20 cellular contexts compared by ENCODE assay signal in the genomic region with DNA sequence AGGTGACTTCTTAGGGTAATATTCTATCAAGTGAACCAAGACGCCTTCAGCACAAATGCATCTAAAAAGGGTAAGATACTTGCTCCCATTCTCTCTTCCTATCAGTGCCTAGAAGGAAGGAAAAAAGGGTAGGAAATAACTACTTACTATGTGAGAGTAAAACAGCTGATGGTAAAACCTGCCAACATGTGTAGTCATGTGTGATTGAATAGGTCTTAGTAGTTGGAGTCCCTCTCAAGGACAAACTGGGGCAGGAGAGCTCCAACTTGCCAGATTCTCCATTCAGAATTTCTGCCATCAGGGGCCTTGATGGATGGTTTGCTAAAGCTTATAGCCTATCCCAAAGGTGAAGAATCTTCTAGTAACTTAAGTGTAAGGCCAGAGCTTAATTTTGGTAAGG. TPM values are rescaled to one million over a fixed set of nuclear protein-coding genes. Genes with fewer than 3 reads are reported as not detected.
DNase-seq lines count a peak whose midpoint lies in the region; ATAC-seq, FAIRE-seq and TF ChIP-seq lines count a peak whose summit lies in the region.
"Had no signal": no experiment of that assay in that cellular context is flagged by ENCODE, and none has a peak within 500 bp of the region (broad histone marks: within the 10 kb centered on the region; RNA-seq: fewer than 3 reads in every experiment).

No MANE protein-coding gene starts in this region.

- H3K4me2 ChIP-seq in Karpas-422 (ENCODE audit: low read depth, low read length, poor library complexity, severe bottlenecking), result peak overlapping the region; percentile 74

- TF ChIP-seq POLR2A in body of pancreas (IDR thresholded peaks at IDR 0.05), result no peak
- no peak for TF ChIP-seq POLR2A in esophagus muscularis mucosa (IDR thresholded peaks at IDR 0.05; ENCODE audit: low read depth)

- TF ChIP-seq CTCF in body of pancreas (IDR thresholded peaks at IDR 0.05) (no peak), pancreas (IDR thresholded peaks at IDR 0.05) (no peak), esophagus muscularis mucosa (IDR thresholded peaks at IDR 0.05) (no peak)

- H3K36me3 ChIP-seq in Karpas-422 (ENCODE audit: insufficient read depth, low read length), result no peaks in the 10 kb centered on the region
- no peaks in the 10 kb centered on the region for H3K36me3 ChIP-seq in body of pancreas (replicated peaks in 1 of 2; ENCODE audit: insufficient read depth in 1 of 2, low read depth in 2 of 2)
- H3K36me3 ChIP-seq in pancreas, result no peaks in the 10 kb centered on the region
- H3K36me3 ChIP-seq in skeletal muscle tissue (ENCODE audit: control insufficient read depth in 3 of 3, insufficient read depth in 3 of 3, low read length in 3 of 3), result peaks cover 0 to 4% (median 4%) of the 10 kb centered on the region in 3 donors
- peaks cover 0 to 9% (median 7%) of the 10 kb centered on the region in 4 donors for H3K36me3 ChIP-seq in esophagus muscularis mucosa

- DNase-seq in Karpas-422 (no peak), body of pancreas (peak in 1 of 4 donors; percentile 33), pancreas (peak in 1 of 6 donors; percentile 17), esophagus muscularis mucosa (ENCODE audit: extremely low spot score) (no peak), kidney tubule cell (ENCODE audit: low spot score) (no peak), NCI-H146 treated with DMSO at 0.1 percent for 48 hours (lab: John Stamatoyannopoulos, UW; ENCODE audit: unreplicated experiment) (no peak)
- DNase-seq: C1 segment of cervical spinal cord; Calu3; CD4-positive, alpha-beta memory T cell; COR-L47; DMS53; DND-41; HCEC 1CT had no signal

- peaks cover 82% of the 10 kb centered on the region for H3K79me2 ChIP-seq in Karpas-422 (ENCODE audit: low read length)

- no peak for TF ChIP-seq EP300 in esophagus muscularis mucosa (IDR thresholded peaks at IDR 0.05)

- FAIRE-seq in pancreas (lab: Jason Lieb, UNC), result no peak
- FAIRE-seq: G401.6, GM12892, H1 had no signal

- H3K4me3 ChIP-seq in Karpas-422 (ENCODE audit: low read length) (peak overlapping the region; percentile 18), body of pancreas (no peak overlapping the region), pancreas (no peak overlapping the region), skeletal muscle tissue (ENCODE audit: low read length in 3 of 3) (no peak overlapping the region), esophagus muscularis mucosa (no peak overlapping the region)

- H3K4me1 ChIP-seq in Karpas-422 (ENCODE audit: low read length), result peaks cover 61% of the 10 kb centered on the region
- H3K4me1 ChIP-seq in body of pancreas, result peaks cover 34% of the 10 kb centered on the region
- peaks cover 12 to 28% (median 15%) of the 10 kb centered on the region in 3 donors for H3K4me1 ChIP-seq in pancreas
- H3K4me1 ChIP-seq in skeletal muscle tissue (ENCODE audit: control insufficient read depth in 3 of 3, insufficient read depth in 3 of 3, low read length in 3 of 3), result peaks cover 31 to 35% (median 34%) of the 10 kb centered on the region in 3 donors
- H3K4me1 ChIP-seq in esophagus muscularis mucosa, result peaks cover 17 to 31% (median 24%) of the 10 kb centered on the region in 4 donors

- H3K27me3 ChIP-seq in Karpas-422 (ENCODE audit: low read length) (no peaks in the 10 kb centered on the region), body of pancreas (no peaks in the 10 kb centered on the region), pancreas (no peaks in the 10 kb centered on the region), skeletal muscle tissue (ENCODE audit: control insufficient read depth in 3 of 3, insufficient read depth in 3 of 3, low read length in 3 of 3) (no peaks in the 10 kb centered on the region), esophagus muscularis mucosa (no peaks in the 10 kb centered on the region)

- no peaks in the 10 kb centered on the region for H3K9me2 ChIP-seq in Karpas-422 (replicated peaks; ENCODE audit: insufficient read depth, low read length)

- H3K9me3 ChIP-seq in Karpas-422 (ENCODE audit: low read length) (no peaks in the 10 kb centered on the region), body of pancreas (no peaks in the 10 kb centered on the region), pancreas (no peaks in the 10 kb centered on the region), skeletal muscle tissue (ENCODE audit: control insufficient read depth in 3 of 3, low read length in 3 of 3) (no peaks in the 10 kb centered on the region), esophagus muscularis mucosa (no peaks in the 10 kb centered on the region)

- H3K9ac ChIP-seq in Karpas-422 (ENCODE audit: low read length) (0 out of 2 replicates have a peak overlapping the region, but pooled peaks have one; percentile 13), skeletal muscle tissue (ENCODE audit: low read depth in 1 of 3, low read length in 3 of 3) (no peak overlapping the region)

- intact Hi-C loops in body of pancreas (cut with DNase I), result no loop called here
- intact Hi-C loops in pancreas (cut with DNase I), result no loop called here
- intact Hi-C loops in esophagus muscularis mucosa (cut with DNase I), result no loop called here

- 42 to 45% methylated on average over 1 of the region's 1 CpG for WGBS in body of pancreas, 2 donors
- 46 to 55% methylated on average over 1 of the region's 1 CpG for WGBS in pancreas, 2 donors
- 81% methylated on average over 1 of the region's 1 CpG for WGBS in esophagus muscularis mucosa

- H4K20me1 ChIP-seq in Karpas-422 (ENCODE audit: insufficient read depth, low read depth, low read length), result no peaks in the 10 kb centered on the region

- H3K27ac ChIP-seq in Karpas-422 (ENCODE audit: low read length) (peak overlapping the region; percentile 94), body of pancreas (no peak overlapping the region), pancreas (no peak overlapping the region), skeletal muscle tissue (ENCODE audit: low read depth, low read length) (peak overlapping the region; percentile 6), esophagus muscularis mucosa (replicated peaks in 1 of 4) (no peak overlapping the region)

- H2AFZ ChIP-seq in Karpas-422 (ENCODE audit: low read length), result no peak overlapping the region

- ATAC-seq in body of pancreas (peak; percentile 43), pancreas (peak; percentile 56 to 78 (median 69))

RNA-seq across cellular contexts. Expression of a gene that starts 5.2 kb away (rescaled TPM):
- 33.4 and 59.2 TPM in 2 replicates for total RNA-seq in Karpas-422 (2014; rRNA removed; shearing (Covaris generic); ENCODE audit: low replicate concordance)
- total RNA-seq in body of pancreas (10 to 100 TPM; 44.1 to 47.1 TPM), pancreas (10 to 100 TPM; 17.1 to 34.5 (median 21.5) TPM), skeletal muscle tissue (23.0 TPM), esophagus muscularis mucosa (10 to 100 TPM; 25.0 to 36.9 (median 30.6) TPM)
- 10 to 100 TPM; 17.9 to 19.7 TPM for polyA plus RNA-seq in pancreas

RNA-seq across cellular contexts. Expression of a gene that starts 39.3 kb away (rescaled TPM):
- 6.0 and 6.5 TPM in 2 replicates for total RNA-seq in Karpas-422 (2014; rRNA removed; shearing (Covaris generic); ENCODE audit: low replicate concordance)
- total RNA-seq in body of pancreas (not detected), pancreas (under 1 TPM in 2 of 6 donors, not detected in 4; 0.09 to 0.31 TPM), skeletal muscle tissue (1.0 TPM), esophagus muscularis mucosa (under 1 TPM in 1 of 4 donors, not detected in 3; 0.17 TPM)
- under 1 TPM in 1 of 2 donors, not detected in 1; 0.14 TPM for polyA plus RNA-seq in pancreas
- total RNA-seq: A673; Calu3; CD4-positive, alpha-beta memory T cell; H7 had no signal
- polyA plus RNA-seq: BJ; CD4-positive, alpha-beta memory T cell had no signal

Comparison
In these comparisons a context has a peak if more than half of its experiments do, and no peak if none do; other contexts are left out.
1. H3K27ac ChIP-seq: peak in Karpas-422 (single experiment) and skeletal muscle tissue (single experiment); none in body of pancreas (0 of 4), pancreas (0 of 4) and esophagus muscularis mucosa (0 of 4).